15 cellular contexts compared by ENCODE assay signal in genomic region chr12:121299662-121300061, GRCh38.
"Had no signal": no experiment of that assay in that cellular context is flagged by ENCODE, and none has a peak within 500 bp of the region (broad histone marks: within the 10 kb centered on the region; RNA-seq: fewer than 3 reads in every experiment).

No MANE protein-coding gene starts in this region.

- DNase-seq: activated B cell treated with CpG ODN at 0.5 μM for 24 hours; activated CD4-positive, alpha-beta T cell treated with anti-CD3 and anti-CD28 coated beads, Interleukin-2, amount 10 ng/mL, durations not matched to agents 7 days and 5 days; activated CD8-positive, alpha-beta memory T cell treated with anti-CD3 and anti-CD28 coated beads, Interleukin-2, amount 50 U/mL, for 48 hours; anterior cingulate cortex; brain microvascular endothelial cell; cerebellar nuclear complex; effector CD8-positive, alpha-beta T cell; foreskin keratinocyte; immature natural killer cell; lower lobe of right lung; midbrain; sigmoid colon; spleen; upper lobe of right lung had no signal

- H3K9me3 ChIP-seq: lower lobe of right lung, sigmoid colon, spleen, thoracic aorta, upper lobe of right lung had no signal

- H3K27ac ChIP-seq: brain microvascular endothelial cell, foreskin keratinocyte, sigmoid colon, thoracic aorta had no signal

- H3K4me3 ChIP-seq: lower lobe of right lung, sigmoid colon, spleen, thoracic aorta, upper lobe of right lung had no signal

- H3K27me3 ChIP-seq: brain microvascular endothelial cell, foreskin keratinocyte, sigmoid colon, spleen, upper lobe of right lung had no signal

- H3K36me3 ChIP-seq: brain microvascular endothelial cell, lower lobe of right lung, sigmoid colon, spleen, thoracic aorta, upper lobe of right lung had no signal

- ATAC-seq: foreskin keratinocyte, lower lobe of right lung, upper lobe of right lung had no signal
